Comparison of ENCODE assay signal across 10 cellular contexts in the genomic region with DNA sequence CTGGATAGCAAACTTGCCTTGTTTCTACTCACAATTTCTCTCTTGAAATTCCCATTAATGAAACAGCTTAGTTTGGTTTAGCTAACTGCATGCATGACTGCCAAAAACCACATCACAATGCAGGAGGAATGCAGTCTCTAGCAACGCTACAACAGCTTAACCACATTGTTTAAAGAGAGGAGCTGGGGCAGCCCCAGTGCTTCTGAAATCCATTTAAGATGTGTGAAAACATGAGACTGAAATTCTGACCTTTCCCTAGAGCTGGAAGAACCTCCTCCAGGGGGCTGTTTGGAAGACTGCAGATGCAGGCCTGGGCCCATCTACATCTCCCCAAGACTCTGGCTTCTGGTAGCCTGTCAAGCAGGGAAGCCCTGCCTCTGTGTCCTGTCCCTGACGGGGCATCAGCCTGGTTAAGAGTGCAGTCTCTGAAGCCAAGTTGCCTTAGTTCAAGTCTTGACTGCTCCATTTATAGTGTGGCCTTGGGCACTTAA.
DNase-seq lines count a peak whose midpoint lies in the region; ATAC-seq and TF ChIP-seq lines count a peak whose summit lies in the region.
"Had no signal": no experiment of that assay in that cellular context is flagged by ENCODE, and none has a peak within 500 bp of the region (broad histone marks: within the 10 kb centered on the region; RNA-seq: fewer than 3 reads in every experiment).

No MANE protein-coding gene starts in this region.

- no peak overlapping the region for H3K4me3 ChIP-seq in SK-N-SH (ENCODE audit: low read depth in 2 of 2, low read length in 1 of 2)
- no peak overlapping the region for H3K4me3 ChIP-seq in PC-3 (ENCODE audit: low read length)
- no peak overlapping the region for H3K4me3 ChIP-seq in upper lobe of left lung

- WGBS in SK-N-SH (ENCODE audit: low lambda C conversion rate): 79% methylated on average over 2 of the region's 2 CpGs
- 35 to 78% methylated on average over 2 of the region's 2 CpGs for WGBS in upper lobe of left lung, 2 donors

- DNase-seq in SK-N-SH: no peak
- peak; percentile 76 for DNase-seq in PC-3
- DNase-seq in foreskin keratinocyte: peak; percentile 41 to 64
- DNase-seq in upper lobe of left lung: no peak
- no peak for DNase-seq in NCI-H1105 (lab: John Stamatoyannopoulos, UW)
- DNase-seq: NCI-H510A treated with DMSO at 0.1 percent for 48 hours had no signal

- H2AFZ ChIP-seq in SK-N-SH (ENCODE audit: low read depth): no peak overlapping the region
- H2AFZ ChIP-seq in PC-3 (ENCODE audit: low read length): no peak overlapping the region

- H3K4me2 ChIP-seq in SK-N-SH (no peak overlapping the region), PC-3 (ENCODE audit: low read length) (peak overlapping the region; percentile 9; the same call in 1 of the 2 replicates)

- CTCF ChIA-PET in SK-N-SH (lab: Yijun Ruan, JAX): no interaction called here
- CTCF ChIA-PET in PC-3 (lab: Charles Lee): no interaction called here

- H3F3A ChIP-seq in SK-N-SH (replicated peaks; ENCODE audit: insufficient read depth) (no peaks in the 10 kb centered on the region), PC-3 (ENCODE audit: low read length, unreplicated experiment) (no peaks in the 10 kb centered on the region)

- POLR2A ChIA-PET in SK-N-SH (lab: Yijun Ruan, JAX): no interaction called here
- POLR2A ChIA-PET in PC-3 (lab: Charles Lee; ENCODE audit: unreplicated experiment): no interaction called here

- H3K27me3 ChIP-seq in SK-N-SH (ENCODE audit: insufficient read depth): no peaks in the 10 kb centered on the region
- no peaks in the 10 kb centered on the region for H3K27me3 ChIP-seq in PC-3 (ENCODE audit: low read length)
- H3K27me3 ChIP-seq in foreskin keratinocyte: no peaks in the 10 kb centered on the region
- H3K27me3 ChIP-seq in upper lobe of left lung: no peaks in the 10 kb centered on the region

- no peaks in the 10 kb centered on the region for H4K20me1 ChIP-seq in SK-N-SH (ENCODE audit: insufficient read depth)
- no peaks in the 10 kb centered on the region for H4K20me1 ChIP-seq in PC-3 (ENCODE audit: low read length)

- H3K9ac ChIP-seq in SK-N-SH: no peak overlapping the region
- H3K9ac ChIP-seq in PC-3 (ENCODE audit: low read length): no peak overlapping the region

- intact Hi-C loops in PC-3 (cut with micrococcal nuclease): no loop called here

- H3K4me1 ChIP-seq in SK-N-SH (ENCODE audit: control insufficient read depth in 1 of 2, insufficient read depth in 2 of 2, low read depth in 1 of 2, low read length in 1 of 2) (no peaks in the 10 kb centered on the region), PC-3 (ENCODE audit: insufficient read depth, low read length) (peaks cover 14% of the 10 kb centered on the region), foreskin keratinocyte (no peaks in the 10 kb centered on the region), upper lobe of left lung (no peaks in the 10 kb centered on the region)

- no peaks in the 10 kb centered on the region for H3K79me2 ChIP-seq in SK-N-SH (ENCODE audit: insufficient read depth)
- H3K79me2 ChIP-seq in PC-3 (ENCODE audit: low read length): no peaks in the 10 kb centered on the region

- no peak for TF ChIP-seq EP300 in SK-N-SH (IDR thresholded peaks at IDR 0.05; ENCODE audit: borderline replicate concordance in 1 of 2, low read depth in 1 of 2, low read length in 1 of 2)
- no peak for TF ChIP-seq EP300 in upper lobe of left lung (IDR thresholded peaks at IDR 0.05)

- TF ChIP-seq POLR2A in upper lobe of left lung (IDR thresholded peaks at IDR 0.05): no peak

- H3K27ac ChIP-seq in SK-N-SH (ENCODE audit: low read depth in 2 of 2, low read length in 1 of 2): no peak overlapping the region
- H3K27ac ChIP-seq in PC-3 (ENCODE audit: low read length): no peak overlapping the region
- no peak overlapping the region for H3K27ac ChIP-seq in foreskin keratinocyte
- H3K27ac ChIP-seq in upper lobe of left lung: no peak overlapping the region
- H3K27ac ChIP-seq: C4-2B had no signal

- no peaks in the 10 kb centered on the region for H3K9me3 ChIP-seq in SK-N-SH
- no peaks in the 10 kb centered on the region for H3K9me3 ChIP-seq in PC-3 (ENCODE audit: low read length)
- H3K9me3 ChIP-seq in upper lobe of left lung: peaks cover 0 to 6% (median 2%) of the 10 kb centered on the region in 4 donors

- H3K9me2 ChIP-seq in SK-N-SH (no peaks in the 10 kb centered on the region), PC-3 (replicated peaks; ENCODE audit: low read length) (no peaks in the 10 kb centered on the region)

- no peak for TF ChIP-seq RAD21 in SK-N-SH (IDR thresholded peaks at IDR 0.05; ENCODE audit: low read length)

- no TSS peak for BruUV-seq in PC-3 (replicated peaks; lab: Mats Ljungman, UMichigan)

- no peak for TF ChIP-seq CTCF in SK-N-SH (IDR thresholded peaks at IDR 0.05)
- TF ChIP-seq CTCF in PC-3 (conservative IDR thresholded peaks at IDR 0.05; ENCODE audit: low read depth, low read length): no peak
- TF ChIP-seq CTCF in foreskin keratinocyte (conservative IDR thresholded peaks at IDR 0.05): no peak
- TF ChIP-seq CTCF in upper lobe of left lung (IDR thresholded peaks at IDR 0.05): no peak

- ATAC-seq in SK-N-SH treated with all-trans-retinoic acid at 6 μM for 48 hours (peak; percentile 87), PC-3 (peak; percentile 94), foreskin keratinocyte (peak; percentile 29), upper lobe of left lung (ENCODE audit: low FRiP score in 2 of 2) (peak; percentile 54 to 86), HG03280 (IDR thresholded peaks at IDR 0.05; ENCODE audit: unreplicated experiment) (no peak), GM19395 (IDR thresholded peaks at IDR 0.05; ENCODE audit: unreplicated experiment) (no peak)

- H3K36me3 ChIP-seq in SK-N-SH (replicated peaks in 1 of 2; ENCODE audit: control insufficient read depth in 1 of 2, insufficient read depth in 2 of 2, low read length in 1 of 2) (no peaks in the 10 kb centered on the region), PC-3 (ENCODE audit: low read depth, low read length) (no peaks in the 10 kb centered on the region), upper lobe of left lung (no peaks in the 10 kb centered on the region)

TF ChIP-seq in SK-N-SH treated with all-trans-retinoic acid at 6 μM for 48 hours, 23 proteins besides CTCF, POLR2A, EP300 and RAD21:
- TF ChIP-seq BACH2 (CRISPR knock-in tag; IDR thresholded peaks at IDR 0.05; ENCODE audit: borderline replicate concordance) (no peak), PPARA (CRISPR knock-in tag; IDR thresholded peaks at IDR 0.05; ENCODE audit: borderline replicate concordance) (no peak), ZFP3 (CRISPR knock-in tag; IDR thresholded peaks at IDR 0.05) (no peak), ISL1 (CRISPR knock-in tag; IDR thresholded peaks at IDR 0.05) (no peak), ZNF70 (CRISPR knock-in tag; IDR thresholded peaks at IDR 0.05) (no peak)
- TF ChIP-seq, protein P1, sequence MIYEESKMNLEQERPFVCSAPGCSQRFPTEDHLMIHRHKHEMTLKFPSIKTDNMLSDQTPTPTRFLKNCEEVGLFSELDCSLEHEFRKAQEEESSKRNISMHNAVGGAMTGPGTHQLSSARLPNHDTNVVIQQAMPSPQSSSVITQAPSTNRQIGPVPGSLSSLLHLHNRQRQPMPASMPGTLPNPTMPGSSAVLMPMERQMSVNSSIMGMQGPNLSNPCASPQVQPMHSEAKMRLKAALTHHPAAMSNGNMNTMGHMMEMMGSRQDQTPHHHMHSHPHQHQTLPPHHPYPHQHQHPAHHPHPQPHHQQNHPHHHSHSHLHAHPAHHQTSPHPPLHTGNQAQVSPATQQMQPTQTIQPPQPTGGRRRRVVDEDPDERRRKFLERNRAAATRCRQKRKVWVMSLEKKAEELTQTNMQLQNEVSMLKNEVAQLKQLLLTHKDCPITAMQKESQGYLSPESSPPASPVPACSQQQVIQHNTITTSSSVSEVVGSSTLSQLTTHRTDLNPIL (CRISPR knock-in tag; IDR thresholded peaks at IDR 0.05; ENCODE audit: low read depth): no peak

TF ChIP-seq in SK-N-SH, 30 proteins besides CTCF, POLR2A, EP300 and RAD21:
- TF ChIP-seq NRF1 (IDR thresholded peaks at IDR 0.05; ENCODE audit: low read depth, low read length) (no peak), MXI1 (IDR thresholded peaks at IDR 0.05; ENCODE audit: low read depth, low read length) (no peak), FOXJ3 (CRISPR knock-in tag; IDR thresholded peaks at IDR 0.05) (no peak), FOSL2 (IDR thresholded peaks at IDR 0.05; ENCODE audit: borderline replicate concordance, low read depth) (no peak), ELF1 (IDR thresholded peaks at IDR 0.05) (no peak), EZH2phosphoT487 (IDR thresholded peaks at IDR 0.05; ENCODE audit: borderline replicate concordance, low read depth) (no peak), RFX5 (IDR thresholded peaks at IDR 0.05; ENCODE audit: low read length) (no peak), TCF12 (IDR thresholded peaks at IDR 0.05) (no peak), TEAD4 (IDR thresholded peaks at IDR 0.05; ENCODE audit: borderline replicate concordance, insufficient read depth) (no peak)
- TF ChIP-seq, protein P2, sequence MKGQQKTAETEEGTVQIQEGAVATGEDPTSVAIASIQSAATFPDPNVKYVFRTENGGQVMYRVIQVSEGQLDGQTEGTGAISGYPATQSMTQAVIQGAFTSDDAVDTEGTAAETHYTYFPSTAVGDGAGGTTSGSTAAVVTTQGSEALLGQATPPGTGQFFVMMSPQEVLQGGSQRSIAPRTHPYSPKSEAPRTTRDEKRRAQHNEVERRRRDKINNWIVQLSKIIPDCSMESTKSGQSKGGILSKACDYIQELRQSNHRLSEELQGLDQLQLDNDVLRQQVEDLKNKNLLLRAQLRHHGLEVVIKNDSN (IDR thresholded peaks at IDR 0.05; ENCODE audit: borderline replicate concordance, low read depth): no peak
- TF ChIP-seq, protein P3, sequence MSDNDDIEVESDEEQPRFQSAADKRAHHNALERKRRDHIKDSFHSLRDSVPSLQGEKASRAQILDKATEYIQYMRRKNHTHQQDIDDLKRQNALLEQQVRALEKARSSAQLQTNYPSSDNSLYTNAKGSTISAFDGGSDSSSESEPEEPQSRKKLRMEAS (IDR thresholded peaks at IDR 0.05; ENCODE audit: low read depth): no peak

Comparison
In these comparisons a context has a peak if more than half of its experiments do, and no peak if none do; other contexts are left out.
1. ATAC-seq: peak in SK-N-SH treated with all-trans-retinoic acid at 6 μM for 48 hours (single experiment), PC-3 (single experiment), foreskin keratinocyte (single experiment) and upper lobe of left lung (2 of 2); none in HG03280 (single experiment) and GM19395 (single experiment).
2. DNase-seq: peak in PC-3 (single experiment) and foreskin keratinocyte (2 of 2); none in SK-N-SH (single experiment), upper lobe of left lung (0 of 2) and NCI-H1105 (single experiment).